12 cellular contexts compared by ENCODE assay signal in the genomic region with DNA sequence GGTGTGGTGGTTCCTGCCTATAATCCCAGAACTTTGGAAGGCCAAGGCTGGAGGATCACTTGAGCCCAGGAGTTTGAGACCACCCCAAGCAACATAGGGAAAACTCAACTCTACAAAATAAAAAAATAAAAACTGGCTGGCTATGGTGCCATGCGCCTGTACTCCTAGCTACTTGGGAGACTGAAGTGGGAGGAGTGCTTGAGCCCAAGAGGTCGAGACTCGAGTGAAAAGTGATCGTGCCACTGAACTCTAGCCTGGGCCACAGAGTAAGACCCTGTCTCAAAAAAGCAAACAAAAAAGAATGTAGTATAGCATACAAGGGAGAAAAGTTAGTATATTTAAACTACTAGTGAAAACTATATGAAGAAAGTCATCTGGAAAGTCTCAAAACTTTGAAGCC.
"Had no signal": no experiment of that assay in that cellular context is flagged by ENCODE, and none has a peak within 500 bp of the region (broad histone marks: within the 10 kb centered on the region; RNA-seq: fewer than 3 reads in every experiment).

No MANE protein-coding gene starts in this region.

- ATAC-seq: activated naive CD4-positive, alpha-beta T cell treated with anti-CD3 and anti-CD28 coated beads, Interleukin-2, amount 50 U/mL, for 72 hours; mucosa of descending colon had no signal

- H3K9me3 Mint-ChIP-seq: activated naive CD4-positive, alpha-beta T cell treated with anti-CD3 and anti-CD28 coated beads, Interleukin-2, amount 50 U/mL, for 72 hours; stimulated activated naive CD8-positive, alpha-beta T cell treated with anti-CD3 and anti-CD28 coated beads, Interleukin-15, Interleukin-2, amounts not matched to agents 100 ng/mL and 50 ng/mL, for 24 hours had no signal

- DNase-seq: activated CD4-positive, alpha-beta T cell treated with anti-CD3 and anti-CD28 coated beads, Interleukin-2, amount 50 U/mL, for 4 hours; activated CD4-positive, CD25-positive, alpha-beta regulatory T cell treated with anti-CD3 and anti-CD28 coated beads, Interleukin-2, amount 50 U/mL, for 72 hours; anterior cingulate cortex; dorsolateral prefrontal cortex; glutamatergic neuron; mucosa of descending colon; stimulated activated CD4-positive, alpha-beta T cell treated with anti-CD3 and anti-CD28 coated beads, Interleukin-2, amount 100 ng/mL, for 48 hours had no signal

- H3K27me3 Mint-ChIP-seq: stimulated activated naive CD8-positive, alpha-beta T cell treated with anti-CD3 and anti-CD28 coated beads, Interleukin-15, Interleukin-2, amounts not matched to agents 100 ng/mL and 50 ng/mL, for 24 hours had no signal

- H3K4me3 Mint-ChIP-seq: stimulated activated naive CD8-positive, alpha-beta T cell treated with anti-CD3 and anti-CD28 coated beads, Interleukin-15, Interleukin-2, amounts not matched to agents 100 ng/mL and 50 ng/mL, for 24 hours had no signal

- H3K27me3 ChIP-seq: dorsolateral prefrontal cortex, esophagus muscularis mucosa, upper lobe of left lung had no signal

- H3K27ac Mint-ChIP-seq: activated naive CD4-positive, alpha-beta T cell treated with anti-CD3 and anti-CD28 coated beads, Interleukin-2, amount 50 U/mL, for 72 hours; stimulated activated naive CD8-positive, alpha-beta T cell treated with anti-CD3 and anti-CD28 coated beads, Interleukin-15, Interleukin-2, amounts not matched to agents 100 ng/mL and 50 ng/mL, for 24 hours had no signal

- H3K4me3 ChIP-seq: dorsolateral prefrontal cortex, esophagus muscularis mucosa, lung, mucosa of descending colon, upper lobe of left lung had no signal

- H3K27ac ChIP-seq: dorsolateral prefrontal cortex, esophagus muscularis mucosa, upper lobe of left lung had no signal

- H3K9me3 ChIP-seq: esophagus muscularis mucosa, mucosa of descending colon, upper lobe of left lung had no signal
